ENCODE assay signal across 1 cellular context in genomic region chr1:161399257-161399998, GRCh38.
A peak's percentile ranks its signal among the peaks of the same experiment; 100 is the strongest.
TF ChIP-seq lines count a peak whose summit lies in the region.

No MANE protein-coding gene starts in this region.

TF ChIP-seq in WTC11, 78 proteins besides CTCF, POLR2A, EP300 and RAD21 (continued from another document):
- TF ChIP-seq ZNF512 (CRISPR knock-in tag; IDR thresholded peaks at IDR 0.05; ENCODE audit: borderline replicate concordance) (no peak), TP53 (CRISPR knock-in tag; IDR thresholded peaks at IDR 0.05) (no peak), PREB (CRISPR knock-in tag; IDR thresholded peaks at IDR 0.05; ENCODE audit: borderline replicate concordance) (no peak), CREM (CRISPR knock-in tag; IDR thresholded peaks at IDR 0.05) (peak; percentile 84; the same call in 1 of the 2 replicates), AR (CRISPR knock-in tag; IDR thresholded peaks at IDR 0.05) (no peak; the same call in 1 of the 2 replicates), ZNF317 (CRISPR knock-in tag; IDR thresholded peaks at IDR 0.05; ENCODE audit: borderline replicate concordance, low read depth) (no peak), ZNF263 (CRISPR knock-in tag; IDR thresholded peaks at IDR 0.05; ENCODE audit: low read depth) (no peak), TEAD1 (CRISPR knock-in tag; IDR thresholded peaks at IDR 0.05) (no peak), STAT6 (CRISPR knock-in tag; conservative IDR thresholded peaks at IDR 0.05; ENCODE audit: low read depth) (no peak), ATF3 (CRISPR knock-in tag; conservative IDR thresholded peaks at IDR 0.05) (no peak), MAX (CRISPR knock-in tag; IDR thresholded peaks at IDR 0.05) (no peak; the same call in 1 of the 2 replicates), FOXK1 (CRISPR knock-in tag; IDR thresholded peaks at IDR 0.05) (peak; percentile 9; the same call in 1 of the 2 replicates), ZNF396 (CRISPR knock-in tag; IDR thresholded peaks at IDR 0.05; ENCODE audit: borderline replicate concordance) (no peak), EMX1 (CRISPR knock-in tag; IDR thresholded peaks at IDR 0.05) (no peak), ZNF416 (CRISPR knock-in tag; IDR thresholded peaks at IDR 0.05) (no peak), ARID4B (CRISPR knock-in tag; IDR thresholded peaks at IDR 0.05; ENCODE audit: borderline replicate concordance) (no peak; the same call in 1 of the 2 replicates), GRHL2 (CRISPR knock-in tag; IDR thresholded peaks at IDR 0.05; ENCODE audit: insufficient replicate concordance, severe bottlenecking) (no peak), NR3C1 (CRISPR knock-in tag; conservative IDR thresholded peaks at IDR 0.05; ENCODE audit: low read depth) (no peak), ZNF232 (CRISPR knock-in tag; IDR thresholded peaks at IDR 0.05) (no peak), ZNF425 (CRISPR knock-in tag; conservative IDR thresholded peaks at IDR 0.05) (no peak), ZNF121 (CRISPR knock-in tag; IDR thresholded peaks at IDR 0.05) (no peak), MLX (CRISPR knock-in tag; IDR thresholded peaks at IDR 0.05) (no peak), TCF7 (CRISPR knock-in tag; IDR thresholded peaks at IDR 0.05; ENCODE audit: low read depth) (0 out of 2 replicates have a peak, but pooled peaks have one; percentile 14), USF2 (CRISPR knock-in tag; IDR thresholded peaks at IDR 0.05) (no peak), SMAD4 (CRISPR knock-in tag; IDR thresholded peaks at IDR 0.05) (no peak)
